ENCODE assay signal across 18 cellular contexts in the genomic region with DNA sequence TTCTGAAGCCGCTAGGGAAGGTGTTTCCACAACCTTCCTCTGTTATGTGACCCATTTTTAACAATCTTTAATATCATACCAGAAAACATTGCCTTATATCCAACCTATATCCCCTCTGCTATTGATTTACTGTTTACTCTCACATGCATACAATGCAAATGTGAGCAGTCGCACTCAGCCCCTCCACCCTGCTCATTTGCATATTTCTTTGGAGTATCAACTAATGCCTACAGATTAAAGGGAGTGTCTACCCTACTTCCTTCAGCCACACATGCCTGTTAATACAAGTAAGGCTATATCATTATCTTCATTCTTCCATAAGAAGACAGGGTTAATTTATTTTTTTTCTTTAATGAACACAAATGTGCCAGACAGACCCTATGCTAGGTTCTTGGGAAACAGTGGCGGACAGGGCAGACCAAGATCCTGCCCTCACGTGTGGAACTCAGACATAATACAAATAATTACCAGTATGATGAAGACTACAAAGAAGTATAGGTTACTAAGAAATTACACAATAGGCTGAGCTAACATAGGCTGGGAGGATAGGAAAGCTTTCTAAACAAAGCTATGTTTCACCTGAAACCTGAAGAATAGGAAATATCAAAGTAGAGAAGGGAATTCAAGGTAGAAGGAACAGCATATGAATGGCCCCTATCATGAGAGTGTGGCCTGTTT.
DNase-seq lines count a peak whose midpoint lies in the region; ATAC-seq and TF ChIP-seq lines count a peak whose summit lies in the region.
"Had no signal": no experiment of that assay in that cellular context is flagged by ENCODE, and none has a peak within 500 bp of the region (broad histone marks: within the 10 kb centered on the region; RNA-seq: fewer than 3 reads in every experiment).

No MANE protein-coding gene starts in this region.

- H2BK5ac ChIP-seq in IMR-90 (ENCODE audit: low read depth, low read length, poor library complexity, severe bottlenecking) (peak overlapping the region; percentile 65), trophoblast cell (ENCODE audit: low read depth, low read length, poor library complexity) (no peak overlapping the region)

- H3K4me2 ChIP-seq in IMR-90 (ENCODE audit: low read depth, low read length) (peak overlapping the region; percentile 6; the same call in 1 of the 2 replicates), trophoblast cell (ENCODE audit: low read length) (no peak overlapping the region)

- no peak overlapping the region for H2BK12ac ChIP-seq in trophoblast cell (ENCODE audit: low read length)

- H3K9me1 ChIP-seq in IMR-90 (ENCODE audit: insufficient read depth, low read length), result peaks cover 6% of the 10 kb centered on the region

- H3K23ac ChIP-seq in IMR-90 (ENCODE audit: low read depth, low read length) (no peak overlapping the region), trophoblast cell (ENCODE audit: low read length) (no peak overlapping the region)

- H3K27me3 ChIP-seq in IMR-90 (ENCODE audit: control insufficient read depth, insufficient read depth, low read length) (no peaks in the 10 kb centered on the region), trophoblast cell (ENCODE audit: insufficient read depth, low read length) (no peaks in the 10 kb centered on the region), vagina (no peaks in the 10 kb centered on the region)
- H3K27me3 ChIP-seq: Peyer's patch had no signal

- no peak for TF ChIP-seq RAD21 in IMR-90 (IDR thresholded peaks at IDR 0.05; ENCODE audit: low read length)

- H3K4ac ChIP-seq in IMR-90 (ENCODE audit: low read depth, low read length), result no peak overlapping the region
- no peak overlapping the region for H3K4ac ChIP-seq in trophoblast cell (ENCODE audit: low read depth, low read length)

- H3K9me3 ChIP-seq in IMR-90 (ENCODE audit: control insufficient read depth, insufficient read depth, low read length), result peaks cover 7% of the 10 kb centered on the region; the same call in 1 of the 2 replicates
- no peaks in the 10 kb centered on the region for H3K9me3 ChIP-seq in trophoblast cell (ENCODE audit: insufficient read depth, low read depth, low read length)
- H3K9me3 ChIP-seq in vagina, result no peaks in the 10 kb centered on the region
- H3K9me3 ChIP-seq: Peyer's patch had no signal

- H4K8ac ChIP-seq in IMR-90 (ENCODE audit: low read depth in 2 of 2, low read length in 2 of 2) (peak overlapping the region in 1 of 2 experiments; percentile 65; a peak in 2 of 4 replicates), trophoblast cell (ENCODE audit: low read depth, low read length) (no peak overlapping the region)

- no peak for ATAC-seq in IMR-90 (ENCODE audit: low read depth)
- ATAC-seq in activated T-helper 17 cell treated with anti-CD3 and anti-CD28 coated beads, Interleukin-2, amount 50 U/mL, for 72 hours (replicated peaks), result no peak
- no peak for ATAC-seq in HG03045 (IDR thresholded peaks at IDR 0.05; ENCODE audit: unreplicated experiment)
- no peak for ATAC-seq in activated CD8-positive, alpha-beta T cell treated with anti-CD3 and anti-CD28 coated beads, Interleukin-2, amount 10 ng/mL, durations not matched to agents 7 days and 5 days
- ATAC-seq: activated CD8-positive, alpha-beta memory T cell treated with anti-CD3 and anti-CD28 coated beads, Interleukin-2, amount 10 ng/mL, durations not matched to agents 7 days and 5 days; right cardiac atrium had no signal

- no peak overlapping the region for H2AK9ac ChIP-seq in IMR-90 (replicated peaks; ENCODE audit: low read depth, low read length, poor library complexity)

- peak overlapping the region; percentile 58 for H3K4me3 Mint-ChIP-seq in activated T-helper 17 cell treated with anti-CD3 and anti-CD28 coated beads, Interleukin-2, amount 50 U/mL, for 72 hours
- peak overlapping the region; percentile 3 to 74 (median 49) for H3K4me3 Mint-ChIP-seq in immature natural killer cell
- H3K4me3 Mint-ChIP-seq in activated CD8-positive, alpha-beta T cell treated with anti-CD3 and anti-CD28 coated beads, Interleukin-2, amount 10 ng/mL, durations not matched to agents 7 days and 5 days, result no peak overlapping the region
- H3K4me3 Mint-ChIP-seq: activated CD4-positive, alpha-beta T cell treated with anti-CD3 and anti-CD28 coated beads for 36 hours; activated CD8-positive, alpha-beta memory T cell treated with anti-CD3 and anti-CD28 coated beads, Interleukin-2, amount 10 ng/mL, durations not matched to agents 7 days and 5 days; central memory CD8-positive, alpha-beta T cell had no signal

- in situ Hi-C loops in IMR-90 (cut with MboI; ENCODE audit: low sequenced_read_pairs), result no loop called here

- dilution Hi-C loops in IMR-90 (cut with HindIII; ENCODE audit: low sequenced_read_pairs, unreplicated experiment), result no loop called here

- H2AK5ac ChIP-seq in IMR-90 (ENCODE audit: low read depth, low read length), result no peak overlapping the region
- H2AK5ac ChIP-seq in trophoblast cell (ENCODE audit: low read length), result no peak overlapping the region

- H3K79me1 ChIP-seq in IMR-90 (ENCODE audit: low read depth in 1 of 2, low read length in 2 of 2), result no peaks in the 10 kb centered on the region
- H3K79me1 ChIP-seq in trophoblast cell (ENCODE audit: low read length), result no peaks in the 10 kb centered on the region

- peak overlapping the region; percentile 44 for H3K27ac Mint-ChIP-seq in activated T-helper 17 cell treated with anti-CD3 and anti-CD28 coated beads, Interleukin-2, amount 50 U/mL, for 72 hours
- peak overlapping the region; percentile 39 to 99 (median 86) for H3K27ac Mint-ChIP-seq in immature natural killer cell
- H3K27ac Mint-ChIP-seq in activated CD8-positive, alpha-beta T cell treated with anti-CD3 and anti-CD28 coated beads, Interleukin-2, amount 10 ng/mL, durations not matched to agents 7 days and 5 days, result no peak overlapping the region
- H3K27ac Mint-ChIP-seq: activated CD4-positive, alpha-beta T cell treated with anti-CD3 and anti-CD28 coated beads for 36 hours; activated CD8-positive, alpha-beta memory T cell treated with anti-CD3 and anti-CD28 coated beads, Interleukin-2, amount 10 ng/mL, durations not matched to agents 7 days and 5 days had no signal

- peaks cover 29% of the 10 kb centered on the region for H3K4me1 Mint-ChIP-seq in activated T-helper 17 cell treated with anti-CD3 and anti-CD28 coated beads, Interleukin-2, amount 50 U/mL, for 72 hours
- H3K4me1 Mint-ChIP-seq in immature natural killer cell, result peaks cover 83 to 100% of the 10 kb centered on the region in 2 donors
- H3K4me1 Mint-ChIP-seq in activated CD8-positive, alpha-beta T cell treated with anti-CD3 and anti-CD28 coated beads, Interleukin-2, amount 10 ng/mL, durations not matched to agents 7 days and 5 days (ENCODE audit: low read depth), result peaks cover 34% of the 10 kb centered on the region

- no peak for DNase-seq in IMR-90
- DNase-seq in immature natural killer cell, result no peak
- no peak for DNase-seq in trophoblast cell
- DNase-seq in activated CD8-positive, alpha-beta T cell treated with anti-CD3 and anti-CD28 coated beads, Interleukin-2, amount 10 ng/mL, durations not matched to agents 7 days and 5 days, result no peak
- no peak for DNase-seq in vagina (ENCODE audit: extremely low spot score in 2 of 2)
- no peak for DNase-seq in nucleus accumbens (lab: John Stamatoyannopoulos, UW)
- DNase-seq: activated CD4-positive, alpha-beta T cell treated with anti-CD3 and anti-CD28 coated beads for 36 hours; activated CD8-positive, alpha-beta memory T cell treated with anti-CD3 and anti-CD28 coated beads, Interleukin-2, amount 10 ng/mL, durations not matched to agents 7 days and 5 days; activated effector memory CD4-positive, alpha-beta T cell treated with anti-CD3 and anti-CD28 coated beads, Interleukin-2, amount 50 U/mL, for 16 hours; effector memory CD4-positive, alpha-beta T cell; Kasumi-1; NCI-H1105 treated with DMSO at 0.1 percent for 48 hours; Peyer's patch; right cardiac atrium; stimulated activated CD4-positive, alpha-beta T cell treated with anti-CD3 and anti-CD28 coated beads, Interleukin-2, amount 100 ng/mL, for 24 hours had no signal

- peak overlapping the region; percentile 65; the same call in 1 of the 2 replicates for H2BK20ac ChIP-seq in IMR-90 (ENCODE audit: low read depth, low read length)

- H3K9ac ChIP-seq in IMR-90 (ENCODE audit: low read depth, low read length) (no peak overlapping the region), trophoblast cell (ENCODE audit: low read length) (no peak overlapping the region)

- H3K18ac ChIP-seq in IMR-90 (ENCODE audit: low read depth, low read length), result no peak overlapping the region; the same call in 1 of the 2 replicates
- H3K18ac ChIP-seq in trophoblast cell (ENCODE audit: low read length), result no peak overlapping the region

- POLR2A ChIA-PET in IMR-90 (lab: Charles Lee; ENCODE audit: unreplicated experiment), result no interaction called here
- POLR2A ChIA-PET in activated CD8-positive, alpha-beta T cell treated with anti-CD3 and anti-CD28 coated beads, Interleukin-2, amount 10 ng/mL, durations not matched to agents 7 days and 5 days (lab: Charles Lee), result no interaction called here

- no peak for TF ChIP-seq POLR2A in IMR-90 (IDR thresholded peaks at IDR 0.05; ENCODE audit: low read depth, low read length)
- no peak for TF ChIP-seq POLR2A in vagina (IDR thresholded peaks at IDR 0.05)

- peak overlapping the region; percentile 27 for H2BK120ac ChIP-seq in IMR-90 (ENCODE audit: low read depth, low read length)
- no peak overlapping the region for H2BK120ac ChIP-seq in trophoblast cell (ENCODE audit: insufficient read depth, low read length, poor library complexity)

- TF ChIP-seq CTCF in IMR-90 (conservative IDR thresholded peaks at IDR 0.05; ENCODE audit: low read depth, low read length), result no peak
- no peak for TF ChIP-seq CTCF in vagina (IDR thresholded peaks at IDR 0.05)

- H3K56ac ChIP-seq in IMR-90 (ENCODE audit: extremely low read depth, insufficient read depth, low read length), result no peak overlapping the region

- H4K20me1 ChIP-seq in IMR-90 (ENCODE audit: insufficient read depth, low read length), result no peaks in the 10 kb centered on the region

- H3K9me3 Mint-ChIP-seq in activated T-helper 17 cell treated with anti-CD3 and anti-CD28 coated beads, Interleukin-2, amount 50 U/mL, for 72 hours, result peaks cover 6% of the 10 kb centered on the region
- H3K9me3 Mint-ChIP-seq in immature natural killer cell, result peaks cover 0 to 2% (median 0%) of the 10 kb centered on the region in 6 donors
- H3K9me3 Mint-ChIP-seq in activated CD8-positive, alpha-beta T cell treated with anti-CD3 and anti-CD28 coated beads, Interleukin-2, amount 10 ng/mL, durations not matched to agents 7 days and 5 days (ENCODE audit: insufficient read depth), result peaks cover 28% of the 10 kb centered on the region

- intact Hi-C loops in IMR-90 (cut with micrococcal nuclease) (no loop called here), vagina (cut with DNase I) (no loop called here)

- H4K5ac ChIP-seq in IMR-90 (ENCODE audit: low read depth, low read length), result no peak overlapping the region

- WGBS in IMR-90 (ENCODE audit: extremely low coverage in 2 of 2, insufficient read length in 1 of 2), 2 experiments, result 100% methylated on average over 2 of the region's 4 CpGs; no CpG with 5 or more reads in 1 of the 2 experiments
- WGBS in trophoblast cell (ENCODE audit: extremely low coverage, insufficient coverage, insufficient read length), result no CpG with 5 or more reads among the region's 4 CpGs

- H2BK15ac ChIP-seq in IMR-90 (ENCODE audit: low read depth, low read length), result peak overlapping the region; percentile 22; the same call in 2 of the 3 replicates

- CTCF ChIA-PET in IMR-90 (lab: Yijun Ruan, JAX), result interaction anchor here (0.5 to 0.6 kb wide), 2 partner anchors 10 to 18 kb away, joined by 3 read pairs; no protein-coding TSS in a partner anchor
- CTCF ChIA-PET in activated CD8-positive, alpha-beta T cell treated with anti-CD3 and anti-CD28 coated beads, Interleukin-2, amount 10 ng/mL, durations not matched to agents 7 days and 5 days (lab: Charles Lee), result interaction anchor here (1.0 to 1.4 kb wide), 2 partner anchors 16 to 58 kb away, joined by 3 to 4 read pairs; no protein-coding TSS in a partner anchor

- H3K36me3 ChIP-seq in IMR-90 (ENCODE audit: control insufficient read depth, insufficient read depth, low read length), result no peaks in the 10 kb centered on the region
- H3K36me3 ChIP-seq in trophoblast cell (ENCODE audit: control insufficient read depth in 1 of 2, insufficient read depth in 2 of 2, low read length in 2 of 2), result no peaks in the 10 kb centered on the region
- H3K36me3 ChIP-seq in vagina, result no peaks in the 10 kb centered on the region
- H3K36me3 ChIP-seq: Peyer's patch had no signal

- H3K14ac ChIP-seq in IMR-90 (replicated peaks; ENCODE audit: low read depth, low read length) (peak overlapping the region; percentile 10; the same call in 1 of the 2 replicates), trophoblast cell (ENCODE audit: low read length) (no peak overlapping the region)

- no peak overlapping the region for H3K4me3 ChIP-seq in IMR-90 (ENCODE audit: insufficient read depth, low read depth, low read length)
- no peak overlapping the region for H3K4me3 ChIP-seq in trophoblast cell (ENCODE audit: low read depth, low read length)
- no peak overlapping the region for H3K4me3 ChIP-seq in vagina
- H3K4me3 ChIP-seq: Peyer's patch had no signal

- H4K91ac ChIP-seq in IMR-90 (ENCODE audit: insufficient read depth, low read depth, low read length) (0 out of 2 replicates have a peak overlapping the region, but pooled peaks have one; percentile 35), trophoblast cell (ENCODE audit: low read depth, low read length) (no peak overlapping the region)

- no peaks in the 10 kb centered on the region for H3K79me2 ChIP-seq in trophoblast cell (ENCODE audit: control insufficient read depth, insufficient read depth, low read length, poor library complexity)

- no peaks in the 10 kb centered on the region for H3K27me3 Mint-ChIP-seq in activated T-helper 17 cell treated with anti-CD3 and anti-CD28 coated beads, Interleukin-2, amount 50 U/mL, for 72 hours
- peaks cover 0 to 5% (median 2%) of the 10 kb centered on the region in 3 donors for H3K27me3 Mint-ChIP-seq in immature natural killer cell (ENCODE audit: low read depth in 3 of 3)
- H3K27me3 Mint-ChIP-seq in activated CD8-positive, alpha-beta T cell treated with anti-CD3 and anti-CD28 coated beads, Interleukin-2, amount 10 ng/mL, durations not matched to agents 7 days and 5 days (ENCODE audit: low read depth), result no peaks in the 10 kb centered on the region
- H3K27me3 Mint-ChIP-seq: activated CD4-positive, alpha-beta T cell treated with anti-CD3 and anti-CD28 coated beads for 36 hours; activated CD8-positive, alpha-beta memory T cell treated with anti-CD3 and anti-CD28 coated beads, Interleukin-2, amount 10 ng/mL, durations not matched to agents 7 days and 5 days; central memory CD8-positive, alpha-beta T cell had no signal

- H3K27ac ChIP-seq in IMR-90 (ENCODE audit: insufficient read depth, low read length), result no peak overlapping the region
- peak overlapping the region; percentile 5 for H3K27ac ChIP-seq in trophoblast cell (ENCODE audit: low read depth, low read length)
- H3K27ac ChIP-seq in vagina, result no peak overlapping the region
- H3K27ac ChIP-seq: Peyer's patch had no signal

- no peak overlapping the region for H4K12ac ChIP-seq in trophoblast cell (ENCODE audit: low read depth, low read length)

- H3K36me3 Mint-ChIP-seq in activated T-helper 17 cell treated with anti-CD3 and anti-CD28 coated beads, Interleukin-2, amount 50 U/mL, for 72 hours (ENCODE audit: low read depth), result no peaks in the 10 kb centered on the region
- H3K36me3 Mint-ChIP-seq in immature natural killer cell, result peaks cover 28 to 76% (median 30%) of the 10 kb centered on the region in 3 donors
- H3K36me3 Mint-ChIP-seq in activated CD8-positive, alpha-beta T cell treated with anti-CD3 and anti-CD28 coated beads, Interleukin-2, amount 10 ng/mL, durations not matched to agents 7 days and 5 days (ENCODE audit: low read depth), result peaks cover 18% of the 10 kb centered on the region

- BruUV-seq in IMR-90 (replicated peaks; lab: Mats Ljungman, UMichigan), result no TSS peak

- peak overlapping the region; percentile 78 for H2AFZ ChIP-seq in IMR-90 (replicated peaks; ENCODE audit: low read length, poor library complexity)
- H2AFZ ChIP-seq in trophoblast cell (ENCODE audit: insufficient read depth, low read length, poor library complexity), result no peak overlapping the region

- peaks cover 4% of the 10 kb centered on the region for H3K4me1 ChIP-seq in IMR-90 (ENCODE audit: control insufficient read depth, insufficient read depth, low read length)
- peaks cover 3% of the 10 kb centered on the region in 2 experiments for H3K4me1 ChIP-seq in trophoblast cell (ENCODE audit: control insufficient read depth in 1 of 2, insufficient read depth in 2 of 2, low read length in 2 of 2)
- no peaks in the 10 kb centered on the region for H3K4me1 ChIP-seq in vagina
- H3K4me1 ChIP-seq: Peyer's patch had no signal
